In the genomic region with DNA sequence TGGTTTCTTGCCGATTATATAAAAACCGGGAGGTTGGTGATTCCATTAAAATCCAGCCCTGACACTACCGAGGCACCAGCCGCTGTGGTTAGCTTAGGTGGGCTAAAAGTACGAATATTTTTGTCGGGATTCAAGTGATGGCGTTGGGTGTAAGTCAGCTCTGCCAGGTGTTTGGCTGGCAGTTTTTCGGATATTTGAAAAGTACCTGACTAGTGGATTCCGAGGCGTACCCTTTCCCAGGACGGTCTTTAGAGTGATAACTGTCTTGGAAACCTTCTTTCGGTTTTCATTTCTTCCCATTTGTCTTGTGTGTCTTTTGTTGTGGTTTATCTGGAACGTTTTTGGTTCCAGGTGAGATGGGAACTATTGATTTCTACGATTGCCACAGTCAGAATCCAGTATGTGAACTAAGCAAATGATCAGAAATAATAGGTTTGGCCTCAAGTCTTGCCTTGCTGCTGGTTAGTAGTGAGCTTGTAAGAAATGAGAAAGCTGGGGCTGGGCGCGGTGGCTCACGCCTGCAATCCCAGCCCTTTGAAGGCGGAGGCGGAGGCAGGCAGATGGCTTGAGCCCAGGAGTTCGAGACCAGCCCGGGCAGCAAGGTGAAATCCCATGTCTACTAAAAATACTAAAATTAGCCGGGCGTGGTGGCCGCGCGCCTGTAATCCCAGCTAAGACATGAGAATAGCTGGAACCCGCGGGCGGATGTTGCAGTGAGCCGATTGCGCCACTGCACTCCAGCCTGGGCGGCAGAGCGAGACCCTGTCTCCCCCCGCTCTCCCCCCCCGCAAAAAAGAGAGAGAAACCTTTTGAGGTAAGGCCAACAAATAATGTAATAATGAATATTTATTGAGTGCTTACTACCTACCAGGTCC, we compare ENCODE assay signal across 8 cellular contexts. TPM values are rescaled to one million over a fixed set of nuclear protein-coding genes. Genes with fewer than 3 reads are reported as not detected.
DNase-seq lines count a peak whose midpoint lies in the region; ATAC-seq, FAIRE-seq and TF ChIP-seq lines count a peak whose summit lies in the region.

No MANE protein-coding gene starts in this region.

- H3K27ac ChIP-seq in adrenal gland (peak overlapping the region; percentile 84 to 97 (median 96)), right cardiac atrium (ENCODE audit: low read length) (peak overlapping the region; percentile 95)

- DNase-seq in activated T-cell treated with anti-CD3 and anti-CD28 coated beads for 1 hour (ENCODE audit: low read depth) (peak; percentile 12), activated T-cell treated with anti-CD3 and anti-CD28 coated beads for 4 hours (no peak), RCC 7860 (ENCODE audit: low spot score) (peak; percentile 18), adrenal gland (peak; percentile 50 to 78 (median 57)), right cardiac atrium (peak; percentile 75 to 86 (median 82)), putamen (ENCODE audit: low spot score) (peak; percentile 18)
- no peak for DNase-seq in effector CD4-positive, alpha-beta T cell

- peak; percentile 2 to 31 for ATAC-seq in right cardiac atrium
- no peak for ATAC-seq in HG03378 (IDR thresholded peaks at IDR 0.05; ENCODE audit: unreplicated experiment)

- H3K4me1 ChIP-seq in adrenal gland (replicated peaks in 1 of 2) (peaks cover 6 to 24% of the 10 kb centered on the region in 2 donors), right cardiac atrium (ENCODE audit: control insufficient read depth, insufficient read depth, low read length) (peaks cover 7% of the 10 kb centered on the region)

- TF ChIP-seq POLR2A in adrenal gland (IDR thresholded peaks at IDR 0.05): peak in 1 of 2 donors; percentile 44

- intact Hi-C loops in adrenal gland (cut with DNase I) (no loop called here), right cardiac atrium (cut with DNase I) (no loop called here)

- no peak for FAIRE-seq in RCC 7860 (lab: Jason Lieb, UNC)

- peak in 1 of 6 experiments; percentile 2 for TF ChIP-seq CTCF in adrenal gland (IDR thresholded peaks at IDR 0.05)

- WGBS in adrenal gland, 4 donors: 0 to 10% (median 3%) methylated on average over 20 to 35 of the region's 35 CpGs
- 4% methylated on average over 35 of the region's 35 CpGs for WGBS in right cardiac atrium

- H3K9me3 ChIP-seq in adrenal gland (replicated peaks in 1 of 3): no peaks in the 10 kb centered on the region
- H3K9me3 ChIP-seq in right cardiac atrium (ENCODE audit: control insufficient read depth, low read length): no peaks in the 10 kb centered on the region

- H3K27me3 ChIP-seq in adrenal gland (no peaks in the 10 kb centered on the region), right cardiac atrium (ENCODE audit: control insufficient read depth, insufficient read depth) (no peaks in the 10 kb centered on the region)

- peak overlapping the region in 3 of 4 donors; percentile 59 to 83 (median 78) for H3K4me3 ChIP-seq in adrenal gland
- H3K4me3 ChIP-seq in right cardiac atrium (ENCODE audit: low read length): peak overlapping the region; percentile 82

- H3K36me3 ChIP-seq in adrenal gland (replicated peaks in 1 of 2): no peaks in the 10 kb centered on the region

RNA-seq across cellular contexts. Expression of a gene that starts 1.4 kb away (rescaled TPM):
- total RNA-seq in adrenal gland (10 to 100 TPM; 12.5 to 57.3 (median 45.6) TPM), right cardiac atrium (10 to 100 TPM; 50.1 to 61.0 (median 58.2) TPM)
- polyA plus RNA-seq in adrenal gland (10 to 100 TPM; 10.1 to 70.4 (median 12.3) TPM), right cardiac atrium (17.2 TPM)

RNA-seq across cellular contexts. Expression of a gene that starts 14.4 kb away (rescaled TPM):
- 10 to 100 TPM; 19.7 to 43.8 (median 22.5) TPM for total RNA-seq in adrenal gland
- polyA plus RNA-seq in adrenal gland: 10 to 100 TPM in 2 of 3 donors, 1 to 10 TPM in 1; 7.7 to 22.7 (median 13.4) TPM
- total RNA-seq in right cardiac atrium: 10 to 100 TPM; 17.7 to 21.1 (median 19.7) TPM
- polyA plus RNA-seq in right cardiac atrium: 13.4 TPM

RNA-seq across cellular contexts. Expression of a gene that starts 40.0 kb away (rescaled TPM):
- total RNA-seq in adrenal gland (10 to 100 TPM; 29.6 to 54.9 (median 43.7) TPM), right cardiac atrium (10 to 100 TPM; 23.1 to 27.0 (median 25.1) TPM)
- polyA plus RNA-seq in adrenal gland (10 to 100 TPM in 1 of 3 donors, 1 to 10 TPM in 2; 7.4 to 39.2 (median 9.7) TPM), right cardiac atrium (16.3 TPM)

Comparison
In these comparisons a context has a peak if more than half of its experiments do, and no peak if none do; other contexts are left out.
1. DNase-seq: peak in activated T-cell treated with anti-CD3 and anti-CD28 coated beads for 1 hour (single experiment), RCC 7860 (single experiment), adrenal gland (7 of 7), right cardiac atrium (3 of 3) and putamen (single experiment); none in activated T-cell treated with anti-CD3 and anti-CD28 coated beads for 4 hours (single experiment) and effector CD4-positive, alpha-beta T cell (single experiment).